Comparison of ENCODE assay signal across 19 cellular contexts in genomic region chr22:39646614-39647210, GRCh38.
DNase-seq lines count a peak whose midpoint lies in the region; ATAC-seq, FAIRE-seq and TF ChIP-seq lines count a peak whose summit lies in the region.
"Had no signal": no experiment of that assay in that cellular context is flagged by ENCODE, and none has a peak within 500 bp of the region (broad histone marks: within the 10 kb centered on the region; RNA-seq: fewer than 3 reads in every experiment).

No MANE protein-coding gene starts in this region.

- FAIRE-seq in urothelium cell line (lab: Jason Lieb, UNC): no peak
- FAIRE-seq: K562, RCC 7860 had no signal

- peak; percentile 64 for DNase-seq in Right ventricle myocardium inferior (ENCODE audit: missing footprints)
- no peak for DNase-seq in right atrium auricular region (ENCODE audit: low spot score)
- peak; percentile 62 for DNase-seq in NCI-H1105 (lab: John Stamatoyannopoulos, UW)
- peak; percentile 50 for DNase-seq in left kidney (ENCODE audit: low read depth, low spot score)
- no peak for DNase-seq in activated naive CD4-positive, alpha-beta T cell treated with anti-CD3 and anti-CD28 coated beads, Interleukin-2, amount 10 ng/mL, durations not matched to agents 7 days and 5 days
- no peak for DNase-seq in urothelium cell line (ENCODE audit: low spot score)
- no peak for DNase-seq in HCEC 1CT
- DNase-seq: CD8-positive, alpha-beta memory T cell; DMS 273 treated with DMSO at 0.1 percent for 48 hours; MV-4-11; NCI-H146; NCI-H2081; NCI-H2227 treated with DMSO at 0.1 percent for 48 hours; NCI-H526; SHP77 treated with DMSO at 0.1 percent for 48 hours had no signal

- TF ChIP-seq CTCF in right atrium auricular region (IDR thresholded peaks at IDR 0.05): no peak

- H3K36me3 ChIP-seq in right atrium auricular region: no peaks in the 10 kb centered on the region
- H3K36me3 ChIP-seq: BLaER1 treated with 17β-estradiol and CSF1 and Interleukin-3, amounts not matched to agents 10 nM and 100 nM had no signal

- CTCF ChIA-PET in activated naive CD4-positive, alpha-beta T cell treated with anti-CD3 and anti-CD28 coated beads, Interleukin-2, amount 10 ng/mL, durations not matched to agents 7 days and 5 days (lab: Charles Lee): no interaction called here

- H3K4me3 ChIP-seq in right atrium auricular region: no peak overlapping the region
- H3K4me3 ChIP-seq: BLaER1 treated with 17β-estradiol and CSF1 and Interleukin-3, amounts not matched to agents 10 nM and 100 nM; K562 had no signal

- no peak overlapping the region for H3K27ac ChIP-seq in right atrium auricular region

- H3K27ac Mint-ChIP-seq in activated naive CD4-positive, alpha-beta T cell treated with anti-CD3 and anti-CD28 coated beads, Interleukin-2, amount 10 ng/mL, durations not matched to agents 7 days and 5 days: no peak overlapping the region

- H3K9me3 ChIP-seq in right atrium auricular region: peaks cover 0 to 1% of the 10 kb centered on the region in 2 donors
- H3K9me3 ChIP-seq: BLaER1 treated with 17β-estradiol and CSF1 and Interleukin-3, amounts not matched to agents 10 nM and 100 nM had no signal

- intact Hi-C loops in Right ventricle myocardium inferior (cut with DNase I): no loop called here

- H3K27me3 ChIP-seq in right atrium auricular region: no peaks in the 10 kb centered on the region
- H3K27me3 ChIP-seq: BLaER1 treated with 17β-estradiol and CSF1 and Interleukin-3, amounts not matched to agents 10 nM and 100 nM had no signal

- H3K36me3 Mint-ChIP-seq in activated naive CD4-positive, alpha-beta T cell treated with anti-CD3 and anti-CD28 coated beads, Interleukin-2, amount 10 ng/mL, durations not matched to agents 7 days and 5 days: no peaks in the 10 kb centered on the region
- H3K36me3 Mint-ChIP-seq: CD8-positive, alpha-beta memory T cell had no signal

- H3K9me3 Mint-ChIP-seq in activated naive CD4-positive, alpha-beta T cell treated with anti-CD3 and anti-CD28 coated beads, Interleukin-2, amount 10 ng/mL, durations not matched to agents 7 days and 5 days: no peaks in the 10 kb centered on the region
- H3K9me3 Mint-ChIP-seq: CD8-positive, alpha-beta memory T cell had no signal

- H3K4me3 Mint-ChIP-seq in activated naive CD4-positive, alpha-beta T cell treated with anti-CD3 and anti-CD28 coated beads, Interleukin-2, amount 10 ng/mL, durations not matched to agents 7 days and 5 days: no peak overlapping the region
- H3K4me3 Mint-ChIP-seq: CD8-positive, alpha-beta memory T cell had no signal

- H3K4me1 Mint-ChIP-seq in activated naive CD4-positive, alpha-beta T cell treated with anti-CD3 and anti-CD28 coated beads, Interleukin-2, amount 10 ng/mL, durations not matched to agents 7 days and 5 days: no peaks in the 10 kb centered on the region
- H3K4me1 Mint-ChIP-seq: CD8-positive, alpha-beta memory T cell had no signal

- H3K27me3 Mint-ChIP-seq in activated naive CD4-positive, alpha-beta T cell treated with anti-CD3 and anti-CD28 coated beads, Interleukin-2, amount 10 ng/mL, durations not matched to agents 7 days and 5 days: peaks cover 28% of the 10 kb centered on the region

- H3K4me1 ChIP-seq in right atrium auricular region: no peaks in the 10 kb centered on the region

- no peak for ATAC-seq in Right ventricle myocardium inferior
- no peak for ATAC-seq in HG03045 (IDR thresholded peaks at IDR 0.05; ENCODE audit: unreplicated experiment)
- ATAC-seq: K562 had no signal

Comparison
In these comparisons a context has a peak if more than half of its experiments do, and no peak if none do; other contexts are left out.
1. DNase-seq: peak in Right ventricle myocardium inferior (single experiment), NCI-H1105 (single experiment) and left kidney (single experiment); none in right atrium auricular region (single experiment), activated naive CD4-positive, alpha-beta T cell treated with anti-CD3 and anti-CD28 coated beads, Interleukin-2, amount 10 ng/mL, durations not matched to agents 7 days and 5 days (single experiment), urothelium cell line (single experiment) and HCEC 1CT (single experiment).